In the genomic region with DNA sequence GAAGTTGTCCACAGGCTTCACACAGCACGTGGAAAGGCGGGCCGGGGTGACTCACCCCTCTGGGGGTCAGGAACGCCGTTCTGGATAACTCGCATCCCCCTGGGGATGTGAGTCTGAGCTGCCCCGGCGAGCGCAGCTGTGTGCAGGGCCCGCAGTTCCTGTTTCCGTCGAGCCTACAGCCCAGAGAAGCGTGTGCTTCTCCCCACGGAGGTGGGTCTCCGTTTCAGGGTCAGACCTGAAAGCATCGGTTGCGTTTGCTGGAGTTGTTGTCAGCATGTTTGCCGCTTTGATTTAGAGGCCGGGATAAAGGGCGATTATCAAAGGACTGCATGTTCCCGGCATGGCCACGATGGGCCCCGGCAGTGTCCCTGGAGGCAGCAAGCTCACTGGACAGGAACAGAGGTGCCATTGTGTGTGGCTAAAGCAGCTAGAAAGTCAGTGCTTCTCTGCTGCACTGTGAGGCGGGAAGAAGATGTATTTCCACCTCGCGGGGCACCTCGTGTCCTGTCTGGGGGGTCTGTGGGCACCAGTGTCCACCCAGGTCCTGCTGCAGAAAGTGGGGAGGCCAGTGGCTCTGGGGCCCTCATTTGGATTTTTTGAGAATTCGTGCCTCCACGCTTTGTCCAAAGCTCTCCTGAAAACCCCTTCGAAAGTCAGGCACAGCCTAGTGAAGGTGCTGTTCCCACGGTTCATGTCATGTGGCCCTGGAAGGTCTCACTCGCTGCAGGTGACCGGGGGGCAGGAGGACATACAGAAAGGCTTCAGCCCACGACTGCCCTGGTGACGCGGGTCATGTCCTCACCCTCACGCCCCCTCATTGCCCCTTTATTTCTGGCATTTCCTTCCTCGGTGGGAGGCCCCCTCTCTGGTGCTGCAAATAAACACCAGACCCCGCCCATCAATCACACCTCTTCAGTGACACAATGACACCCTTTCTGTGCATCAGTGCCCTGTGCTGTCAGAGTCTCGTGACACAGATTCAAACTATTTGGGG, we compare ENCODE assay signal across 9 cellular contexts. TPM values are rescaled to one million over a fixed set of nuclear protein-coding genes. Genes with fewer than 3 reads are reported as not detected.
DNase-seq lines count a peak whose midpoint lies in the region; ATAC-seq and TF ChIP-seq lines count a peak whose summit lies in the region.
"Had no signal": no experiment of that assay in that cellular context is flagged by ENCODE, and none has a peak within 500 bp of the region (broad histone marks: within the 10 kb centered on the region; RNA-seq: fewer than 3 reads in every experiment).

No MANE protein-coding gene starts in this region.

- peak; percentile 61 for DNase-seq in brain microvascular endothelial cell
- peak in 1 of 3 donors; percentile 76 for DNase-seq in mucosa of descending colon
- no peak for DNase-seq in MG63
- DNase-seq in activated effector memory CD4-positive, alpha-beta T cell treated with anti-CD3 and anti-CD28 coated beads, Interleukin-2, amount 50 U/mL, for 16 hours, result no peak
- no peak for DNase-seq in activated T-cell treated with anti-CD3 and anti-CD28 coated beads, Interleukin-2, amount 50 U/mL, for 4 hours

- no peaks in the 10 kb centered on the region for H3K27me3 Mint-ChIP-seq in activated T-cell treated with anti-CD3 and anti-CD28 coated beads, Interleukin-2, amount 50 U/mL, for 4 hours (ENCODE audit: low read depth)

- peaks cover 19 to 74% (median 58%) of the 10 kb centered on the region in 10 experiments for H3K4me1 ChIP-seq in BLaER1 treated with 17β-estradiol and CSF1 and Interleukin-3, amounts not matched to agents 10 nM and 100 nM
- H3K4me1 ChIP-seq in mucosa of descending colon (ENCODE audit: low read depth), result no peaks in the 10 kb centered on the region

- H3K27ac ChIP-seq in BLaER1 treated with 17β-estradiol and CSF1 and Interleukin-3, amounts not matched to agents 10 nM and 100 nM, result peak overlapping the region in 10 of 11 experiments; percentile 23 to 96 (median 86); a peak in 20 of 22 replicates
- H3K27ac ChIP-seq in brain microvascular endothelial cell, result no peak overlapping the region

- H3K4me3 ChIP-seq in BLaER1 treated with 17β-estradiol and CSF1 and Interleukin-3, amounts not matched to agents 10 nM and 100 nM, result peak overlapping the region; percentile 20 to 59 (median 53); a peak in 18 of 20 replicates
- H3K4me3 ChIP-seq in brain microvascular endothelial cell (ENCODE audit: low read depth, low read length) (peak overlapping the region; percentile 31), mucosa of descending colon (no peak overlapping the region), MG63 (no peak overlapping the region)

- TF ChIP-seq CTCF in brain microvascular endothelial cell (IDR thresholded peaks at IDR 0.05; ENCODE audit: low read depth, low read length, missing control alignments) (no peak), mucosa of descending colon (IDR thresholded peaks at IDR 0.05) (no peak)

- no peak overlapping the region for H3K4me3 Mint-ChIP-seq in activated T-cell treated with anti-CD3 and anti-CD28 coated beads, Interleukin-2, amount 50 U/mL, for 4 hours
- H3K4me3 Mint-ChIP-seq: activated naive CD8-positive, alpha-beta T cell had no signal

- intact Hi-C loops in mucosa of descending colon (cut with DNase I, micrococcal nuclease), result no loop called here

- H3K4me1 Mint-ChIP-seq in activated T-cell treated with anti-CD3 and anti-CD28 coated beads, Interleukin-2, amount 50 U/mL, for 4 hours (ENCODE audit: low read depth), result peaks cover 21% of the 10 kb centered on the region

- H3K27me3 ChIP-seq in BLaER1 treated with 17β-estradiol and CSF1 and Interleukin-3, amounts not matched to agents 10 nM and 100 nM, result peaks cover 0 to 5% (median 0%) of the 10 kb centered on the region in 11 experiments; a peak in 2 of 22 replicates
- H3K27me3 ChIP-seq in brain microvascular endothelial cell (replicated peaks), result no peaks in the 10 kb centered on the region
- no peaks in the 10 kb centered on the region for H3K27me3 ChIP-seq in MG63

- no peaks in the 10 kb centered on the region for H3K9me3 ChIP-seq in BLaER1 treated with 17β-estradiol and CSF1 and Interleukin-3, amounts not matched to agents 10 nM and 100 nM (replicated peaks in 1 of 11)
- H3K9me3 ChIP-seq in mucosa of descending colon (no peaks in the 10 kb centered on the region), MG63 (no peaks in the 10 kb centered on the region)

- H3K4me2 ChIP-seq in BLaER1 treated with 17β-estradiol and CSF1 and Interleukin-3, amounts not matched to agents 10 nM and 100 nM, result peak overlapping the region; percentile 75 to 98 (median 89)

- in situ Hi-C loops in brain microvascular endothelial cell (cut with HindIII; ENCODE audit: low pct_ligation_motif_present, low sequenced_read_pairs), result no loop called here

- peak overlapping the region; percentile 28 to 85 (median 77); a peak in 20 of 22 replicates for H3K9ac ChIP-seq in BLaER1 treated with 17β-estradiol and CSF1 and Interleukin-3, amounts not matched to agents 10 nM and 100 nM

- H3K9me3 Mint-ChIP-seq in activated T-cell treated with anti-CD3 and anti-CD28 coated beads, Interleukin-2, amount 50 U/mL, for 4 hours, result no peaks in the 10 kb centered on the region

- no peaks in the 10 kb centered on the region for H3K36me3 ChIP-seq in BLaER1 treated with 17β-estradiol and CSF1 and Interleukin-3, amounts not matched to agents 10 nM and 100 nM
- no peaks in the 10 kb centered on the region for H3K36me3 ChIP-seq in brain microvascular endothelial cell (replicated peaks)
- no peaks in the 10 kb centered on the region for H3K36me3 ChIP-seq in mucosa of descending colon (ENCODE audit: low read depth)
- no peaks in the 10 kb centered on the region for H3K36me3 ChIP-seq in MG63

- ATAC-seq in GM19351 (IDR thresholded peaks at IDR 0.05; ENCODE audit: unreplicated experiment) (peak; percentile 78), HG03280 (IDR thresholded peaks at IDR 0.05; ENCODE audit: unreplicated experiment) (peak; percentile 81), mucosa of descending colon (peak; percentile 79)
- no peak for ATAC-seq in activated T-cell treated with anti-CD3 and anti-CD28 coated beads, Interleukin-2, amount 50 U/mL, for 4 hours

- no peaks in the 10 kb centered on the region for H3K36me3 Mint-ChIP-seq in activated T-cell treated with anti-CD3 and anti-CD28 coated beads, Interleukin-2, amount 50 U/mL, for 4 hours (ENCODE audit: insufficient read depth)
- H3K36me3 Mint-ChIP-seq: activated naive CD8-positive, alpha-beta T cell had no signal

- H4K20me1 ChIP-seq in BLaER1 treated with 17β-estradiol and CSF1 and Interleukin-3, amounts not matched to agents 10 nM and 100 nM, result no peaks in the 10 kb centered on the region

RNA-seq across cellular contexts. Expression of gene GDI2, which starts 27.4 kb away (rescaled TPM):
- total RNA-seq in mucosa of descending colon, result 100 to 1,000 TPM; 185 to 239 (median 211) TPM
- total RNA-seq in MG63 (2014; rRNA removed; shearing (Covaris generic); ENCODE audit: low replicate concordance), result 442 and 528 TPM in 2 replicates
- total RNA-seq in activated T-cell treated with anti-CD3 and anti-CD28 coated beads, Interleukin-2, amount 50 U/mL, for 4 hours, result 100 to 1,000 TPM; 270 to 301 (median 294) TPM

RNA-seq across cellular contexts. Expression of gene ANKRD16, which starts 49.1 kb away (rescaled TPM):
- total RNA-seq in mucosa of descending colon, result 1 to 10 TPM; 4.7 to 9.8 (median 7.4) TPM
- 7.4 and 12.2 TPM in 2 replicates for total RNA-seq in MG63 (2014; rRNA removed; shearing (Covaris generic); ENCODE audit: low replicate concordance)
- total RNA-seq in activated T-cell treated with anti-CD3 and anti-CD28 coated beads, Interleukin-2, amount 50 U/mL, for 4 hours, result 10 to 100 TPM in 2 of 3 donors, 1 to 10 TPM in 1; 9.6 to 11.9 (median 10.3) TPM

RNA-seq across cellular contexts. Expression of gene FBH1, which starts 49.4 kb away (rescaled TPM):
- 100 to 1,000 TPM in 2 of 3 donors, 10 to 100 TPM in 1; 74.1 to 109 (median 100) TPM for total RNA-seq in mucosa of descending colon
- 54.3 and 98.6 TPM in 2 replicates for total RNA-seq in MG63 (2014; rRNA removed; shearing (Covaris generic); ENCODE audit: low replicate concordance)
- total RNA-seq in activated T-cell treated with anti-CD3 and anti-CD28 coated beads, Interleukin-2, amount 50 U/mL, for 4 hours, result 10 to 100 TPM; 61.2 to 67.9 (median 62.7) TPM

Comparison
In these comparisons a context has a peak if more than half of its experiments do, and no peak if none do; other contexts are left out.
1. H3K4me3 ChIP-seq: peak in BLaER1 treated with 17β-estradiol and CSF1 and Interleukin-3, amounts not matched to agents 10 nM and 100 nM (10 of 10) and brain microvascular endothelial cell (single experiment); none in mucosa of descending colon (single experiment) and MG63 (single experiment).
2. ATAC-seq: peak in GM19351 (single experiment), HG03280 (single experiment) and mucosa of descending colon (single experiment); none in activated T-cell treated with anti-CD3 and anti-CD28 coated beads, Interleukin-2, amount 50 U/mL, for 4 hours (0 of 2).